1 cellular context compared by ENCODE assay signal in genomic region chr12:64672925-64673409, GRCh38.
TF ChIP-seq lines count a peak whose summit lies in the region.

No MANE protein-coding gene starts in this region.

TF ChIP-seq in K562, 482 proteins besides CTCF, POLR2A, EP300 and RAD21 (continued from another document and continues in another):
- TF ChIP-seq TOE1 (IDR thresholded peaks at IDR 0.05; ENCODE audit: borderline replicate concordance) (no peak), TOE1 (CRISPR knock-in tag; IDR thresholded peaks at IDR 0.05; ENCODE audit: borderline replicate concordance, low read depth) (no peak), ETV1 (tag; conservative IDR thresholded peaks at IDR 0.05; ENCODE audit: low read depth) (peak; percentile 99), NFRKB (IDR thresholded peaks at IDR 0.05; ENCODE audit: low read depth) (peak; percentile 69; the same call in 1 of the 2 replicates), ZNF57 (CRISPR knock-in tag; IDR thresholded peaks at IDR 0.05) (no peak), ZNF699 (CRISPR knock-in tag; IDR thresholded peaks at IDR 0.05; ENCODE audit: insufficient replicate concordance) (no peak), ELF4 (CRISPR knock-in tag; IDR thresholded peaks at IDR 0.05) (0 out of 2 replicates have a peak, but pooled peaks have one; percentile 36), ZNF766 (CRISPR knock-in tag; conservative IDR thresholded peaks at IDR 0.05) (peak; percentile 53; the same call in 1 of the 2 replicates), KDM2B (CRISPR knock-in tag; IDR thresholded peaks at IDR 0.05) (no peak), THAP12 (CRISPR knock-in tag; IDR thresholded peaks at IDR 0.05) (no peak), ARNT (IDR thresholded peaks at IDR 0.05) (peak; percentile 40 to 64; a peak in 1 of 4 replicates), ZNF274 (IDR thresholded peaks at IDR 0.05; ENCODE audit: borderline replicate concordance, low read depth, low read length) (no peak), EHMT2 (IDR thresholded peaks at IDR 0.05) (no peak), STAT5B (CRISPR knock-in tag; IDR thresholded peaks at IDR 0.05) (no peak), SP2 (IDR thresholded peaks at IDR 0.05; ENCODE audit: extremely low read depth, low read depth, low read length, poor library complexity, severe bottlenecking) (no peak), ATF7 (IDR thresholded peaks at IDR 0.05) (peak; percentile 44; the same call in 1 of the 2 replicates), CCAR2 (IDR thresholded peaks at IDR 0.05; ENCODE audit: low read depth, low read length) (no peak), GABPB1 (CRISPR knock-in tag; IDR thresholded peaks at IDR 0.05) (0 out of 2 replicates have a peak, but pooled peaks have one; percentile 49), KDM1A (IDR thresholded peaks at IDR 0.05) (peak; percentile 79 to 89; a peak in 3 of 4 replicates), CREB5 (CRISPR knock-in tag; IDR thresholded peaks at IDR 0.05) (peak; percentile 73; the same call in 1 of the 2 replicates), FUS (optimal IDR thresholded peaks at IDR 0.05; ENCODE audit: low read depth, low read length) (no peak), ELF1 (tag; IDR thresholded peaks at IDR 0.05) (peak; percentile 45; the same call in 1 of the 2 replicates), TAF9B (IDR thresholded peaks at IDR 0.05; ENCODE audit: partially characterized antibody) (no peak), NONO (IDR thresholded peaks at IDR 0.05; ENCODE audit: low read depth in 2 of 2, low read length in 1 of 2) (no peak), YY1 (IDR thresholded peaks at IDR 0.05; ENCODE audit: borderline replicate concordance in 1 of 3, control insufficient read depth in 1 of 3, extremely low read depth in 1 of 3, insufficient read depth in 3 of 3, insufficient read length in 1 of 3, insufficient replicate concordance in 2 of 3, low read depth in 1 of 3, low read length in 2 of 3) (peak in 1 of 3 experiments; percentile 45), TGIF2 (CRISPR knock-in tag; IDR thresholded peaks at IDR 0.05) (no peak), LEF1 (IDR thresholded peaks at IDR 0.05) (peak; percentile 44; the same call in 1 of the 2 replicates), ZNF507 (tag; conservative IDR thresholded peaks at IDR 0.05) (no peak), CEBPG (CRISPR knock-in tag; IDR thresholded peaks at IDR 0.05) (no peak), CEBPG (tag; conservative IDR thresholded peaks at IDR 0.05 in 1 of 2, IDR thresholded peaks at IDR 0.05 in 1 of 2) (no peak), VEZF1 (CRISPR knock-in tag; IDR thresholded peaks at IDR 0.05) (peak; percentile 35; the same call in 1 of the 2 replicates), HES1 (IDR thresholded peaks at IDR 0.05; ENCODE audit: low read depth) (no peak), ZKSCAN1 (IDR thresholded peaks at IDR 0.05; ENCODE audit: low read depth, low read length) (no peak), ZZZ3 (IDR thresholded peaks at IDR 0.05) (no peak), ZEB2 (IDR thresholded peaks at IDR 0.05) (no peak), PRPF4 (IDR thresholded peaks at IDR 0.05; ENCODE audit: insufficient read depth, low read depth, low read length, poor library complexity, severe bottlenecking) (no peak), MEIS2 (IDR thresholded peaks at IDR 0.05; ENCODE audit: partially characterized antibody) (peak; percentile 49), ZNF140 (CRISPR knock-in tag; IDR thresholded peaks at IDR 0.05) (no peak), CTBP1 (IDR thresholded peaks at IDR 0.05; ENCODE audit: borderline replicate concordance) (no peak), GATA2 (CRISPR knock-in tag; IDR thresholded peaks at IDR 0.05) (no peak), C11orf30 (IDR thresholded peaks at IDR 0.05; ENCODE audit: low read depth) (no peak), ETS1 (conservative IDR thresholded peaks at IDR 0.05; ENCODE audit: control insufficient read depth, low read depth, low read length) (no peak), RB1 (IDR thresholded peaks at IDR 0.05; ENCODE audit: low read depth) (0 out of 2 replicates have a peak, but pooled peaks have one; percentile 32), ZBTB2 (IDR thresholded peaks at IDR 0.05) (peak; percentile 43; the same call in 1 of the 2 replicates), POLR2AphosphoS5 (IDR thresholded peaks at IDR 0.05; ENCODE audit: control insufficient read depth, insufficient read depth, low read depth, low read length) (peak; percentile 58), SLC30A9 (CRISPR knock-in tag; IDR thresholded peaks at IDR 0.05) (no peak), MGA (IDR thresholded peaks at IDR 0.05) (peak; percentile 19; the same call in 1 of the 2 replicates), FOXK1 (CRISPR knock-in tag; IDR thresholded peaks at IDR 0.05; ENCODE audit: borderline replicate concordance) (no peak), BCOR (IDR thresholded peaks at IDR 0.05) (no peak)
